Comparison of ENCODE assay signal across 15 cellular contexts in the genomic region with DNA sequence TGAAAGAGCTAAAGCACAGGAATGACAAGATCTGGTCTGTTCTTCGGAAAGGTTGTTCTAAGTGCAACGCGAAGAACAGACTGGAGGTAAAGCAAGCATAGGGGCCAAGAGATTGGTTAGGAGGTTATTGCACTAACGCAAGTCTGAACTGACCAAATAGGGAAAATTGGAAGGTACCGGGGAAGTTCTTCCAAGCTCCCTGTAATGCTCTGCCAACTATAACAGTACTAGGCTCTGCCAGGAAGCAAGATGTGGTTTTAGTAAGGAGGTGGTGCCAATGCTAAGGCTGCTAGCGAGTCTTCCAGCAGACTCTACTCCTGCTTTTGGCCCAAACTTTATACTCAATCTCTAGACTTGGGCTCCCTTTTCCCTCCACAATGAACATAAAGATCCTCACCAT.
DNase-seq lines count a peak whose midpoint lies in the region; ATAC-seq and TF ChIP-seq lines count a peak whose summit lies in the region.
"Had no signal": no experiment of that assay in that cellular context is flagged by ENCODE, and none has a peak within 500 bp of the region (broad histone marks: within the 10 kb centered on the region; RNA-seq: fewer than 3 reads in every experiment).

No MANE protein-coding gene starts in this region.

- H2AFZ ChIP-seq in mesenchymal stem cell (ENCODE audit: low read depth, low read length): no peak overlapping the region

- H3K4me1 ChIP-seq in mesenchymal stem cell (ENCODE audit: control insufficient read depth, insufficient read depth, low read depth, low read length) (peaks cover 11% of the 10 kb centered on the region), aorta (ENCODE audit: control insufficient read depth in 1 of 2, insufficient read depth in 2 of 2, low read length in 2 of 2) (peaks cover 9 to 17% of the 10 kb centered on the region in 2 donors)
- H3K4me1 ChIP-seq: BLaER1 treated with 17β-estradiol and CSF1 and Interleukin-3, amounts not matched to agents 10 nM and 100 nM had no signal

- no peak overlapping the region for H2BK12ac ChIP-seq in mesenchymal stem cell (ENCODE audit: low read length in 2 of 2)

- H3K36me3 ChIP-seq in mesenchymal stem cell (ENCODE audit: control insufficient read depth in 1 of 2, insufficient read depth in 2 of 2, low read depth in 1 of 2, low read length in 2 of 2) (peaks cover 0 to 20% of the 10 kb centered on the region in 2 experiments), aorta (ENCODE audit: control insufficient read depth in 1 of 2, insufficient read depth in 2 of 2, low read length in 1 of 2) (no peaks in the 10 kb centered on the region)

- intact Hi-C loops in aorta (cut with DNase I): loop anchor here (2.0 to 10.0 kb wide), 7 partner anchors 137 to 723 kb away; partner anchors contain the start of gene PPP1R12A (in 2 of the 2)
- intact Hi-C loops in posterior vena cava (cut with DNase I): loop anchor here in 1 of 2 donors (10.0 kb wide), 1 partner anchor 133 kb away; no protein-coding TSS in a partner anchor

- POLR2A ChIA-PET in WTC11 (lab: Charles Lee): no interaction called here

- peaks cover 55% of the 10 kb centered on the region for H3K36me3 Mint-ChIP-seq in WTC11

- H3K27me3 ChIP-seq in mesenchymal stem cell (ENCODE audit: control insufficient read depth in 1 of 2, insufficient read depth in 1 of 2, low read length in 2 of 2) (no peaks in the 10 kb centered on the region), aorta (ENCODE audit: control insufficient read depth in 1 of 2, insufficient read depth in 2 of 2, low read length in 1 of 2) (no peaks in the 10 kb centered on the region)
- H3K27me3 ChIP-seq: BLaER1 treated with 17β-estradiol and CSF1 and Interleukin-3, amounts not matched to agents 10 nM and 100 nM had no signal

- ATAC-seq in WTC11 (no peak), aorta (ENCODE audit: low FRiP score) (peak; percentile 66)

- peaks cover 7% of the 10 kb centered on the region for H3K9me3 ChIP-seq in mesenchymal stem cell (ENCODE audit: control insufficient read depth, low read length)
- H3K9me3 ChIP-seq in aorta (ENCODE audit: control insufficient read depth, low read length): no peaks in the 10 kb centered on the region

- H3K4me3 ChIP-seq in choroid plexus epithelial cell (ENCODE audit: low read depth, low read length): no peak overlapping the region
- no peak overlapping the region for H3K4me3 ChIP-seq in mesenchymal stem cell (ENCODE audit: insufficient read depth in 1 of 2, low read depth in 1 of 2, low read length in 2 of 2)
- no peak overlapping the region for H3K4me3 ChIP-seq in aorta (ENCODE audit: low read length in 2 of 2)
- H3K4me3 ChIP-seq: BLaER1 treated with 17β-estradiol and CSF1 and Interleukin-3, amounts not matched to agents 10 nM and 100 nM had no signal

- H2BK120ac ChIP-seq in mesenchymal stem cell (ENCODE audit: low read depth, low read length): no peak overlapping the region

- no peak overlapping the region for H4K8ac ChIP-seq in mesenchymal stem cell (ENCODE audit: low read length)

- CTCF ChIA-PET in WTC11 (lab: Charles Lee): no interaction called here

- no peak overlapping the region for H3K9ac ChIP-seq in mesenchymal stem cell (ENCODE audit: low read length)
- H3K9ac ChIP-seq: BLaER1 treated with 17β-estradiol and CSF1 and Interleukin-3, amounts not matched to agents 10 nM and 100 nM; KMS-11 had no signal

- no peak overlapping the region for H2BK15ac ChIP-seq in mesenchymal stem cell (ENCODE audit: low read depth, poor library complexity, severe bottlenecking)

- TF ChIP-seq CTCF in WTC11 (IDR thresholded peaks at IDR 0.05) (no peak), choroid plexus epithelial cell (conservative IDR thresholded peaks at IDR 0.05; ENCODE audit: low read depth, low read length) (no peak)

- H2BK5ac ChIP-seq in mesenchymal stem cell (ENCODE audit: low read depth, low read length, poor library complexity, severe bottlenecking): no peak overlapping the region

- no peak for DNase-seq in WTC11 (ENCODE audit: low spot score)
- DNase-seq in choroid plexus epithelial cell (ENCODE audit: low read depth): peak; percentile 6
- DNase-seq in mesenchymal stem cell: no peak
- DNase-seq in aorta: no peak
- DNase-seq in activated effector memory CD4-positive, alpha-beta T cell treated with Interleukin-2 at 50 U/mL for 16 hours: no peak
- no peak for DNase-seq in EL
- no peak for DNase-seq in posterior vena cava (ENCODE audit: low spot score)
- DNase-seq: DMS153, H7, NCI-H1105 treated with DMSO at 0.1 percent for 48 hours, NCI-H187, NCI-H446 treated with DMSO at 0.1 percent for 48 hours, NCI-H748 treated with DMSO at 0.1 percent for 48 hours had no signal

- no peak overlapping the region for H3K14ac ChIP-seq in mesenchymal stem cell (ENCODE audit: low read length in 2 of 2)

- H3K9me3 Mint-ChIP-seq in WTC11: peaks cover 19% of the 10 kb centered on the region

- H3K4me2 ChIP-seq in mesenchymal stem cell (ENCODE audit: low read length, poor library complexity, severe bottlenecking): no peak overlapping the region
- H3K4me2 ChIP-seq: BLaER1 treated with 17β-estradiol and CSF1 and Interleukin-3, amounts not matched to agents 10 nM and 100 nM; KMS-11 had no signal

- no peaks in the 10 kb centered on the region for H3K27me3 Mint-ChIP-seq in WTC11 (ENCODE audit: low read depth)

- H3K27ac Mint-ChIP-seq in WTC11: peak overlapping the region; percentile 56; the same call in 1 of the 2 replicates

- H3K23ac ChIP-seq in mesenchymal stem cell (ENCODE audit: low read length in 2 of 2): no peak overlapping the region

- H3K27ac ChIP-seq in mesenchymal stem cell (ENCODE audit: low read length, poor library complexity, severe bottlenecking) (no peak overlapping the region), aorta (ENCODE audit: low read depth in 1 of 2, low read length in 2 of 2) (peak overlapping the region; percentile 57 to 96)
- H3K27ac ChIP-seq: BLaER1 treated with 17β-estradiol and CSF1 and Interleukin-3, amounts not matched to agents 10 nM and 100 nM; KMS-11 had no signal

- no peak overlapping the region for H4K91ac ChIP-seq in mesenchymal stem cell (ENCODE audit: low read length)

- WGBS in mesenchymal stem cell: 95% methylated on average over 4 of the region's 6 CpGs
- WGBS in aorta, 2 donors: 1 to 13% methylated on average over 6 of the region's 6 CpGs

- H3K4ac ChIP-seq in mesenchymal stem cell (ENCODE audit: low read depth in 1 of 2, low read length in 2 of 2): peak overlapping the region in 1 of 2 experiments; percentile 40

- no peak overlapping the region for H3K4me3 Mint-ChIP-seq in WTC11

- peaks cover 59% of the 10 kb centered on the region for H3K4me1 Mint-ChIP-seq in WTC11

- no peak overlapping the region for H3K18ac ChIP-seq in mesenchymal stem cell (ENCODE audit: low read depth in 1 of 2, low read length in 2 of 2)

- peaks cover 11% of the 10 kb centered on the region for H3K79me1 ChIP-seq in mesenchymal stem cell (replicated peaks; ENCODE audit: low read length, poor library complexity, severe bottlenecking)

- H2AK5ac ChIP-seq in mesenchymal stem cell (ENCODE audit: low read length, severe bottlenecking): peak overlapping the region; percentile 35

TF ChIP-seq in WTC11, 78 proteins besides CTCF, POLR2A, EP300 and RAD21:
- no peak for TF ChIP-seq CBFB (CRISPR knock-in tag; IDR thresholded peaks at IDR 0.05; ENCODE audit: low read depth)
- TF ChIP-seq, protein P1, sequence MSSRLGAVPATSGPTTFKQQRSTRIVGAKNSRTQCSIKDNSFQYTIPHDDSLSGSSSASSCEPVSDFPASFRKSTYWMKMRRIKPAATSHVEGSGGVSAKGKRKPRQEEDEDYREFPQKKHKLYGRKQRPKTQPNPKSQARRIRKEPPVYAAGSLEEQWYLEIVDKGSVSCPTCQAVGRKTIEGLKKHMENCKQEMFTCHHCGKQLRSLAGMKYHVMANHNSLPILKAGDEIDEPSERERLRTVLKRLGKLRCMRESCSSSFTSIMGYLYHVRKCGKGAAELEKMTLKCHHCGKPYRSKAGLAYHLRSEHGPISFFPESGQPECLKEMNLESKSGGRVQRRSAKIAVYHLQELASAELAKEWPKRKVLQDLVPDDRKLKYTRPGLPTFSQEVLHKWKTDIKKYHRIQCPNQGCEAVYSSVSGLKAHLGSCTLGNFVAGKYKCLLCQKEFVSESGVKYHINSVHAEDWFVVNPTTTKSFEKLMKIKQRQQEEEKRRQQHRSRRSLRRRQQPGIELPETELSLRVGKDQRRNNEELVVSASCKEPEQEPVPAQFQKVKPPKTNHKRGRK (CRISPR knock-in tag; IDR thresholded peaks at IDR 0.05; ENCODE audit: borderline replicate concordance): no peak
- no peak for TF ChIP-seq ATF1 (CRISPR knock-in tag; IDR thresholded peaks at IDR 0.05)
- TF ChIP-seq SMAD3 (CRISPR knock-in tag; IDR thresholded peaks at IDR 0.05; ENCODE audit: borderline replicate concordance): no peak
- no peak for TF ChIP-seq AFF4 (CRISPR knock-in tag; IDR thresholded peaks at IDR 0.05; ENCODE audit: borderline replicate concordance)
- TF ChIP-seq EMX1 (CRISPR knock-in tag; IDR thresholded peaks at IDR 0.05): peak; percentile 57; the same call in 1 of the 2 replicates
